ENCODE assay signal across 1 cellular context in the genomic region with DNA sequence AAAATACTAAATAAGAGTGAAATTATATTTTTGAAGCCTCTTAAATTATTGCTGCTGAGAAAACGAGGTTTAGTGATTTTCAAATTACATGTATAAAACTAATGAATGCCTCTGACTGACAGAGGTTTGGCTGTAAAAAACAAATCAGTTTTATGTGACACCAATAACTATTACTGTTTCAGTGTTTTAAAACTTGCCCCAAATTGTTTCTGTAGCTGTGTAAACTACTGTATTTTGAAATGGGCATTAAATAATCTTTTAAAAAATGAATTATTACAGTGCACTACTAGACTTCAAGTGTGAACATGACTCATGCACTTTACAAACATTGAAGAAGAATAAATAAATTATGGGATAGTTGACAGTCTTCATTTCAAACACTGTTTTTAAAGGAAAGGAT.
TF ChIP-seq lines count a peak whose summit lies in the region.

No MANE protein-coding gene starts in this region.

TF ChIP-seq in HEK293, 187 proteins besides CTCF, POLR2A, EP300 and RAD21:
- TF ChIP-seq OSR2 (tag by site-specific recombination; IDR thresholded peaks at IDR 0.05) = peak; percentile 51; the same call in 1 of the 2 replicates
- 0 out of 2 replicates have a peak, but pooled peaks have one; percentile 37 for TF ChIP-seq ZNF366 (tag by site-specific recombination; conservative IDR thresholded peaks at IDR 0.05)
- TF ChIP-seq ZEB2 (tag by site-specific recombination; IDR thresholded peaks at IDR 0.05) = 0 out of 2 replicates have a peak, but pooled peaks have one; percentile 27
- TF ChIP-seq, protein P1, sequence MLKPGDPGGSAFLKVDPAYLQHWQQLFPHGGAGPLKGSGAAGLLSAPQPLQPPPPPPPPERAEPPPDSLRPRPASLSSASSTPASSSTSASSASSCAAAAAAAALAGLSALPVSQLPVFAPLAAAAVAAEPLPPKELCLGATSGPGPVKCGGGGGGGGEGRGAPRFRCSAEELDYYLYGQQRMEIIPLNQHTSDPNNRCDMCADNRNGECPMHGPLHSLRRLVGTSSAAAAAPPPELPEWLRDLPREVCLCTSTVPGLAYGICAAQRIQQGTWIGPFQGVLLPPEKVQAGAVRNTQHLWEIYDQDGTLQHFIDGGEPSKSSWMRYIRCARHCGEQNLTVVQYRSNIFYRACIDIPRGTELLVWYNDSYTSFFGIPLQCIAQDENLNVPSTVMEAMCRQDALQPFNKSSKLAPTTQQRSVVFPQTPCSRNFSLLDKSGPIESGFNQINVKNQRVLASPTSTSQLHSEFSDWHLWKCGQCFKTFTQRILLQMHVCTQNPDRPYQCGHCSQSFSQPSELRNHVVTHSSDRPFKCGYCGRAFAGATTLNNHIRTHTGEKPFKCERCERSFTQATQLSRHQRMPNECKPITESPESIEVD (tag by site-specific recombination; IDR thresholded peaks at IDR 0.05) = peak; percentile 78
- peak; percentile 26; the same call in 1 of the 2 replicates for TF ChIP-seq ZNF629 (tag by site-specific recombination; IDR thresholded peaks at IDR 0.05)
- TF ChIP-seq, protein P2, sequence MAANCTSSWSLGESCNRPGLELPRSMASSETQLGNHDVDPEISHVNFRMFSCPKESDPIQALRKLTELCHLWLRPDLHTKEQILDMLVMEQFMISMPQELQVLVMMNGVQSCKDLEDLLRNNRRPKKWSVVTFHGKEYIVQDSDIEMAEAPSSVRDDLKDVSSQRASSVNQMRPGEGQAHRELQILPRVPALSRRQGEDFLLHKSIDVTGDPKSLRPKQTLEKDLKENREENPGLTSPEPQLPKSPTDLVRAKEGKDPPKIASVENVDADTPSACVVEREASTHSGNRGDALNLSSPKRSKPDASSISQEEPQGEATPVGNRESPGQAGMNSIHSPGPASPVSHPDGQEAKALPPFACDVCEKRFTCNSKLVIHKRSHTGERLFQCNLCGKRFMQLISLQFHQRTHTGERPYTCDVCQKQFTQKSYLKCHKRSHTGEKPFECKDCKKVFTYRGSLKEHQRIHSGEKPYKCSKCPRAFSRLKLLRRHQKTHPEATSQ (tag by site-specific recombination; IDR thresholded peaks at IDR 0.05) = no peak
- TF ChIP-seq, protein P3, sequence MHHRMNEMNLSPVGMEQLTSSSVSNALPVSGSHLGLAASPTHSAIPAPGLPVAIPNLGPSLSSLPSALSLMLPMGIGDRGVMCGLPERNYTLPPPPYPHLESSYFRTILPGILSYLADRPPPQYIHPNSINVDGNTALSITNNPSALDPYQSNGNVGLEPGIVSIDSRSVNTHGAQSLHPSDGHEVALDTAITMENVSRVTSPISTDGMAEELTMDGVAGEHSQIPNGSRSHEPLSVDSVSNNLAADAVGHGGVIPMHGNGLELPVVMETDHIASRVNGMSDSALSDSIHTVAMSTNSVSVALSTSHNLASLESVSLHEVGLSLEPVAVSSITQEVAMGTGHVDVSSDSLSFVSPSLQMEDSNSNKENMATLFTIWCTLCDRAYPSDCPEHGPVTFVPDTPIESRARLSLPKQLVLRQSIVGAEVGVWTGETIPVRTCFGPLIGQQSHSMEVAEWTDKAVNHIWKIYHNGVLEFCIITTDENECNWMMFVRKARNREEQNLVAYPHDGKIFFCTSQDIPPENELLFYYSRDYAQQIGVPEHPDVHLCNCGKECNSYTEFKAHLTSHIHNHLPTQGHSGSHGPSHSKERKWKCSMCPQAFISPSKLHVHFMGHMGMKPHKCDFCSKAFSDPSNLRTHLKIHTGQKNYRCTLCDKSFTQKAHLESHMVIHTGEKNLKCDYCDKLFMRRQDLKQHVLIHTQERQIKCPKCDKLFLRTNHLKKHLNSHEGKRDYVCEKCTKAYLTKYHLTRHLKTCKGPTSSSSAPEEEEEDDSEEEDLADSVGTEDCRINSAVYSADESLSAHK (tag by site-specific recombination; IDR thresholded peaks at IDR 0.05) = 0 out of 2 replicates have a peak, but pooled peaks have one; percentile 8
- peak; percentile 57; the same call in 1 of the 2 replicates for TF ChIP-seq GLI2 (tag by site-specific recombination; IDR thresholded peaks at IDR 0.05; ENCODE audit: borderline replicate concordance, low read depth)
- peak; percentile 53; the same call in 1 of the 2 replicates for TF ChIP-seq MYNN (tag by site-specific recombination; IDR thresholded peaks at IDR 0.05; ENCODE audit: borderline replicate concordance)
- TF ChIP-seq ZNF211 (tag by site-specific recombination; IDR thresholded peaks at IDR 0.05; ENCODE audit: low read depth) = no peak
- TF ChIP-seq, protein P4, sequence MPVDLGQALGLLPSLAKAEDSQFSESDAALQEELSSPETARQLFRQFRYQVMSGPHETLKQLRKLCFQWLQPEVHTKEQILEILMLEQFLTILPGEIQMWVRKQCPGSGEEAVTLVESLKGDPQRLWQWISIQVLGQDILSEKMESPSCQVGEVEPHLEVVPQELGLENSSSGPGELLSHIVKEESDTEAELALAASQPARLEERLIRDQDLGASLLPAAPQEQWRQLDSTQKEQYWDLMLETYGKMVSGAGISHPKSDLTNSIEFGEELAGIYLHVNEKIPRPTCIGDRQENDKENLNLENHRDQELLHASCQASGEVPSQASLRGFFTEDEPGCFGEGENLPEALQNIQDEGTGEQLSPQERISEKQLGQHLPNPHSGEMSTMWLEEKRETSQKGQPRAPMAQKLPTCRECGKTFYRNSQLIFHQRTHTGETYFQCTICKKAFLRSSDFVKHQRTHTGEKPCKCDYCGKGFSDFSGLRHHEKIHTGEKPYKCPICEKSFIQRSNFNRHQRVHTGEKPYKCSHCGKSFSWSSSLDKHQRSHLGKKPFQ (tag by site-specific recombination; IDR thresholded peaks at IDR 0.05) = 0 out of 2 replicates have a peak, but pooled peaks have one; percentile 21
- TF ChIP-seq FEZF1 (tag by site-specific recombination; IDR thresholded peaks at IDR 0.05) = peak; percentile 44; the same call in 1 of the 2 replicates
- TF ChIP-seq, protein P5, sequence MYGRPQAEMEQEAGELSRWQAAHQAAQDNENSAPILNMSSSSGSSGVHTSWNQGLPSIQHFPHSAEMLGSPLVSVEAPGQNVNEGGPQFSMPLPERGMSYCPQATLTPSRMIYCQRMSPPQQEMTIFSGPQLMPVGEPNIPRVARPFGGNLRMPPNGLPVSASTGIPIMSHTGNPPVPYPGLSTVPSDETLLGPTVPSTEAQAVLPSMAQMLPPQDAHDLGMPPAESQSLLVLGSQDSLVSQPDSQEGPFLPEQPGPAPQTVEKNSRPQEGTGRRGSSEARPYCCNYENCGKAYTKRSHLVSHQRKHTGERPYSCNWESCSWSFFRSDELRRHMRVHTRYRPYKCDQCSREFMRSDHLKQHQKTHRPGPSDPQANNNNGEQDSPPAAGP (tag by site-specific recombination; IDR thresholded peaks at IDR 0.05) = no peak
- TF ChIP-seq ZNF843 (tag by site-specific recombination; IDR thresholded peaks at IDR 0.05) = peak; percentile 64; the same call in 1 of the 2 replicates
